In the genomic region with DNA sequence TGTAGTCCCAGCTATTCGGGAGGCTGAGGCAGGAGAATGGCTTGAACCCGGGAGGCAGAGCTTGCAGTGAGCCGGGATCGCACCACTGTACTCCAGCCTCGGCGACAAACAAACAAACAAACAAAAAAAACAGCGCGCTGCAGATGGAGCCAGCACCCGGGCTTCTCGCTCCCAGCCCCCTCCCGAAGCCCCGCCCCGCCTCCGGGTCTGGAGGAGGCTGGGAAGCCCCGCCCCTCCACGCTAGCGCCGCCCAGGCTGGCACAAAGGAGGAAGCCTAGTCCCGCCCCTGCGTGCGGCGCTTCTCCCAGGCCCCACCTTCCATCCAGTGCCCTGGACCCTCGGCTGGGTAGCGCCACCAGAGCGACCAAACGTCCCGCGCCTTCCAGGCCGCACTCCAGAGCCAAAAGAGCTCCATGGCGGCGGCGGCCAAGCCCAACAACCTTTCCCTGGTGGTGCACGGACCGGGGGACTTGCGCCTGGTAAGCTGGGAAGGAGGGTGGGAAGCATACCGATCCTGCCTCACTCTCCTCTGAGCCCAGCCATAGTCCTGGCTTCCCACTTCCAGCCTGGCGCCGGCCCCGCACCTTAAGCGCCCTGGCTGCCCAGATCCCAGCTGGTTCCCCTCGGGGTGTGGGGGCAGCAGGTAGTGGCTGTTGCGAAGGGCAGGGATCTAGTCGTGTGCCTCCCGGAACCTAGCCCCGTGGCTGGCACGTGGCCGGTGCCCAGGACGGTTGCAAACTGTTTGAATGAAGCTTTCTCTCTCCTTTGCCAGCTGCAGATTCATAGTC, we compare ENCODE assay signal across 8 cellular contexts. TPM values are rescaled to one million over a fixed set of nuclear protein-coding genes. Genes with fewer than 3 reads are reported as not detected.
A peak's percentile ranks its signal among the peaks of the same experiment; 100 is the strongest.
DNase-seq lines count a peak whose midpoint lies in the region; ATAC-seq and TF ChIP-seq lines count a peak whose summit lies in the region.

Gene SORD, plus strand, starts transcription at position 325 of the 788 bp plus-strand sequence. Its CDS starts 89 bp downstream, at position 414.

- peak; percentile 98 to 99 for ATAC-seq in activated naive CD4-positive, alpha-beta T cell treated with anti-CD3 and anti-CD28 coated beads, Interleukin-2, amount 50 U/mL, for 72 hours
- peak; percentile 82 for ATAC-seq in thoracic aorta (ENCODE audit: insufficient number of reproducible peaks, low FRiP score, low read depth)

- DNase-seq in GM06990 (ENCODE audit: extremely low read depth, insufficient read length) (peak; percentile 86), HFFc6 (peak; percentile 69), NB4 (ENCODE audit: low read depth) (peak; percentile 93), SK-N-SH (peak; percentile 99), glutamatergic neuron (peak; percentile 99), osteoblast (ENCODE audit: insufficient read length, low spot score, missing footprints) (peak; percentile 98), thoracic aorta (ENCODE audit: low spot score) (peak; percentile 66)
- peak; percentile 86 to 96 for DNase-seq in activated naive CD4-positive, alpha-beta T cell treated with anti-CD3 and anti-CD28 coated beads, Interleukin-2, amount 50 U/mL, for 72 hours (ENCODE audit: low spot score in 2 of 2)

- CTCF ChIA-PET in SK-N-SH (lab: Yijun Ruan, JAX), result interaction anchor here (0.8 to 2.1 kb wide), 5 partner anchors 14 to 434 kb away, joined by 3 to 10 read pairs (median 5); no protein-coding TSS in a partner anchor

- peak within 1 kb of the TSS; percentile 71 for H3K9ac ChIP-seq in SK-N-SH

- H3K27me3 Mint-ChIP-seq in HFFc6 (ENCODE audit: insufficient read depth), result peaks cover 21% of the 10 kb centered on the region
- peaks cover 7% of the 10 kb centered on the region for H3K27me3 Mint-ChIP-seq in glutamatergic neuron (ENCODE audit: unreplicated experiment)

- H3K4me3 ChIP-seq in GM06990 (replicated peaks; ENCODE audit: low read depth, low read length), result peak within 1 kb of the TSS; percentile 83
- peak within 1 kb of the TSS; percentile 94 for H3K4me3 ChIP-seq in NB4 (ENCODE audit: low read depth, low read length)
- H3K4me3 ChIP-seq in SK-N-SH (ENCODE audit: low read depth in 2 of 2, low read length in 1 of 2), result peak within 1 kb of the TSS; percentile 74 to 80
- H3K4me3 ChIP-seq in osteoblast (ENCODE audit: insufficient read depth, low read length), result peak within 1 kb of the TSS; percentile 85
- H3K4me3 ChIP-seq in thoracic aorta, result peak within 1 kb of the TSS; percentile 88

- H3K4me2 ChIP-seq in SK-N-SH, result peak within 1 kb of the TSS; percentile 90
- peak within 1 kb of the TSS; percentile 95 for H3K4me2 ChIP-seq in osteoblast (ENCODE audit: insufficient read depth, low read length)

- TF ChIP-seq RAD21 in SK-N-SH (IDR thresholded peaks at IDR 0.05; ENCODE audit: low read length), result no peak

- 2% methylated on average over 15 of the region's 48 CpGs for WGBS in SK-N-SH (ENCODE audit: low lambda C conversion rate)

- H3K27me3 ChIP-seq in GM06990 (replicated peaks; ENCODE audit: control insufficient read depth, insufficient read depth, low read length) (no peaks in the 10 kb centered on the region), SK-N-SH (ENCODE audit: insufficient read depth) (peaks cover 11% of the 10 kb centered on the region; the same call in 1 of the 2 replicates), osteoblast (ENCODE audit: insufficient read depth, low read length) (no peaks in the 10 kb centered on the region), thoracic aorta (replicated peaks; ENCODE audit: insufficient read depth) (no peaks in the 10 kb centered on the region)

- H3K9me3 ChIP-seq in SK-N-SH, result no peaks in the 10 kb centered on the region
- H3K9me3 ChIP-seq in osteoblast (ENCODE audit: low read depth, low read length), result no peaks in the 10 kb centered on the region
- no peaks in the 10 kb centered on the region for H3K9me3 ChIP-seq in thoracic aorta

- H4K20me1 ChIP-seq in SK-N-SH (ENCODE audit: insufficient read depth) (no peaks in the 10 kb centered on the region), osteoblast (ENCODE audit: insufficient read depth, low read length) (no peaks in the 10 kb centered on the region)

- H3K9me2 ChIP-seq in SK-N-SH, result no peaks in the 10 kb centered on the region

- POLR2A ChIA-PET in SK-N-SH (lab: Yijun Ruan, JAX), result interaction anchor here (0.8 to 1.3 kb wide), 3 partner anchors 95 to 564 kb away, joined by 3 to 4 read pairs (median 3); partner anchors contain the start of gene BLOC1S6

- TF ChIP-seq POLR2A in NB4 (IDR thresholded peaks at IDR 0.05; ENCODE audit: extremely low read depth, insufficient read length), result peak; percentile 94

- 0 out of 4 replicates have a peak, but pooled peaks of 1 of the 2 experiments have one; percentile 21 for TF ChIP-seq EP300 in SK-N-SH (IDR thresholded peaks at IDR 0.05; ENCODE audit: borderline replicate concordance in 1 of 2, low read depth in 1 of 2, low read length in 1 of 2)

- peak within 1 kb of the TSS; percentile 84 for H3K27ac Mint-ChIP-seq in HFFc6
- peak within 1 kb of the TSS; percentile 86 to 88 for H3K27ac Mint-ChIP-seq in activated naive CD4-positive, alpha-beta T cell treated with anti-CD3 and anti-CD28 coated beads, Interleukin-2, amount 50 U/mL, for 72 hours
- H3K27ac Mint-ChIP-seq in glutamatergic neuron (ENCODE audit: unreplicated experiment), result peak within 1 kb of the TSS; percentile 79

- H3K9me3 Mint-ChIP-seq in HFFc6 (no peaks in the 10 kb centered on the region), glutamatergic neuron (ENCODE audit: unreplicated experiment) (peaks cover 2% of the 10 kb centered on the region)
- H3K9me3 Mint-ChIP-seq in activated naive CD4-positive, alpha-beta T cell treated with anti-CD3 and anti-CD28 coated beads, Interleukin-2, amount 50 U/mL, for 72 hours, result no peaks in the 10 kb centered on the region

- H3K4me1 ChIP-seq in SK-N-SH (ENCODE audit: control insufficient read depth in 1 of 2, insufficient read depth in 2 of 2, low read depth in 1 of 2, low read length in 1 of 2) (peaks cover 0 to 27% of the 10 kb centered on the region in 2 experiments; a peak in 3 of 4 replicates), osteoblast (ENCODE audit: insufficient read depth, low read length) (peaks cover 11% of the 10 kb centered on the region), thoracic aorta (ENCODE audit: control insufficient read depth in 1 of 2, low read depth in 2 of 2) (peaks cover 5 to 15% of the 10 kb centered on the region in 2 donors)

- H2AFZ ChIP-seq in SK-N-SH (ENCODE audit: low read depth), result peak within 1 kb of the TSS; percentile 99
- H2AFZ ChIP-seq in osteoblast (ENCODE audit: low read length), result peak within 1 kb of the TSS; percentile 98

- H3K27ac ChIP-seq in SK-N-SH (ENCODE audit: low read depth in 2 of 2, low read length in 1 of 2) (peak within 1 kb of the TSS; percentile 31 to 72; a peak in 3 of 4 replicates), osteoblast (ENCODE audit: low read depth, low read length) (peak within 1 kb of the TSS; percentile 60), thoracic aorta (peak within 1 kb of the TSS; percentile 65 to 69)

- H3K36me3 ChIP-seq in GM06990 (ENCODE audit: control insufficient read depth, insufficient read depth, low read length) (no peaks in the 10 kb centered on the region; the same call in 1 of the 2 replicates), SK-N-SH (replicated peaks in 1 of 2; ENCODE audit: control insufficient read depth in 1 of 2, insufficient read depth in 2 of 2, low read length in 1 of 2) (peaks cover 0 to 4% of the 10 kb centered on the region in 2 experiments), osteoblast (ENCODE audit: insufficient read depth, low read length) (no peaks in the 10 kb centered on the region), thoracic aorta (no peaks in the 10 kb centered on the region)

- H3K4me1 Mint-ChIP-seq in HFFc6 (ENCODE audit: low read depth), result peaks cover 18% of the 10 kb centered on the region
- H3K4me1 Mint-ChIP-seq in glutamatergic neuron (ENCODE audit: low read depth, unreplicated experiment), result peaks cover 2% of the 10 kb centered on the region

- H3F3A ChIP-seq in SK-N-SH (replicated peaks; ENCODE audit: insufficient read depth), result no peaks in the 10 kb centered on the region

- H3K4me3 Mint-ChIP-seq in HFFc6, result peak within 1 kb of the TSS; percentile 86
- H3K4me3 Mint-ChIP-seq in glutamatergic neuron (ENCODE audit: unreplicated experiment), result peak within 1 kb of the TSS; percentile 93

- H3K79me2 ChIP-seq in SK-N-SH (ENCODE audit: insufficient read depth) (no peaks in the 10 kb centered on the region), osteoblast (ENCODE audit: insufficient read depth, low read length) (no peaks in the 10 kb centered on the region)

- no peak for TF ChIP-seq CTCF in GM06990 (IDR thresholded peaks at IDR 0.05; ENCODE audit: insufficient read depth, low read length, poor library complexity, severe bottlenecking)
- no peak for TF ChIP-seq CTCF in HFFc6 (IDR thresholded peaks at IDR 0.05)
- no peak for TF ChIP-seq CTCF in NB4 (IDR thresholded peaks at IDR 0.05; ENCODE audit: low read depth, low read length)
- TF ChIP-seq CTCF in SK-N-SH (IDR thresholded peaks at IDR 0.05), result no peak
- no peak for TF ChIP-seq CTCF in glutamatergic neuron (IDR thresholded peaks at IDR 0.05; ENCODE audit: partially characterized antibody, unreplicated experiment)
- TF ChIP-seq CTCF in osteoblast (IDR thresholded peaks at IDR 0.05; ENCODE audit: extremely low read depth, low read depth, low read length), result no peak
- TF ChIP-seq CTCF in thoracic aorta (IDR thresholded peaks at IDR 0.05), result no peak

- H3K36me3 Mint-ChIP-seq in HFFc6 (ENCODE audit: low read depth) (no peaks in the 10 kb centered on the region), glutamatergic neuron (ENCODE audit: unreplicated experiment) (no peaks in the 10 kb centered on the region)
- peaks cover 5 to 9% of the 10 kb centered on the region in 2 donors for H3K36me3 Mint-ChIP-seq in activated naive CD4-positive, alpha-beta T cell treated with anti-CD3 and anti-CD28 coated beads, Interleukin-2, amount 50 U/mL, for 72 hours

TF ChIP-seq in SK-N-SH, 30 proteins besides CTCF, POLR2A, EP300 and RAD21 (continues in another document):
- TF ChIP-seq PBX3 (IDR thresholded peaks at IDR 0.05), result no peak

RNA-seq across cellular contexts. Expression of gene SORD, which starts in this region (rescaled TPM):
- 10 to 100 TPM; 13.7 to 19.0 (median 16.7) TPM for total RNA-seq in HFFc6 (2021; fragmentation: NEBNext Ultra II Directional; extraction: Animal tissue kit (Norgen Biotek cat#: 25700))
- polyA plus RNA-seq in SK-N-SH (2012; rRNA removed), result 35.1 and 40.8 TPM in 2 replicates
- 24.6 and 29.7 TPM in 2 replicates for polyA plus RNA-seq in SK-N-SH (2012; cell fraction: cytosol; rRNA removed)
- 56.5 and 58.9 TPM in 2 replicates for polyA plus RNA-seq in SK-N-SH (2012; cell fraction: nucleus; rRNA removed)
- 10 to 100 TPM; 14.8 to 17.8 TPM for total RNA-seq in activated naive CD4-positive, alpha-beta T cell treated with anti-CD3 and anti-CD28 coated beads, Interleukin-2, amount 50 U/mL, for 72 hours
- total RNA-seq in glutamatergic neuron (ENCODE audit: unreplicated experiment), result 29.1 TPM
- total RNA-seq in osteoblast, result 9.8 and 12.4 TPM in 2 replicates
- 10 to 100 TPM in 1 of 2 donors, 1 to 10 TPM in 1; 6.6 to 10.7 TPM for total RNA-seq in thoracic aorta

Comparison
In these comparisons a context has a peak if more than half of its experiments do, and no peak if none do; other contexts are left out.
1. Peak in every context shown above with its lines: DNase-seq, ATAC-seq, H3K4me3 ChIP-seq and H3K27ac ChIP-seq.